In genomic region chr1:2834146-2834475, GRCh38 we compare ENCODE assay signal across 4 cellular contexts.
"Had no signal": no experiment of that assay in that cellular context is flagged by ENCODE, and none has a peak within 500 bp of the region (broad histone marks: within the 10 kb centered on the region; RNA-seq: fewer than 3 reads in every experiment).

No MANE protein-coding gene starts in this region.

- H3K4me3 ChIP-seq: GM23338 had no signal

- ATAC-seq: GM23338 had no signal

- DNase-seq: H9, HCEC 1CT, IMR-90 had no signal

- H2AFZ ChIP-seq: GM23338 had no signal

- H3K4me2 ChIP-seq: GM23338 had no signal
